Comparison of ENCODE assay signal across 13 cellular contexts in genomic region chr1:1857096-1857703, GRCh38. TPM values are rescaled to one million over a fixed set of nuclear protein-coding genes. Genes with fewer than 3 reads are reported as not detected.
DNase-seq lines count a peak whose midpoint lies in the region; ATAC-seq, FAIRE-seq and TF ChIP-seq lines count a peak whose summit lies in the region.
"Had no signal": no experiment of that assay in that cellular context is flagged by ENCODE, and none has a peak within 500 bp of the region (broad histone marks: within the 10 kb centered on the region; RNA-seq: fewer than 3 reads in every experiment).

No MANE protein-coding gene starts in this region.

- peaks cover 30% of the 10 kb centered on the region for H4K20me1 ChIP-seq in SU-DHL-6 (ENCODE audit: low read depth, low read length)

- H2AFZ ChIP-seq in SU-DHL-6 (ENCODE audit: low read depth, low read length, severe bottlenecking) = no peak overlapping the region

- intact Hi-C loops in heart right ventricle (cut with DNase I) = loop anchor here in 5 of 10 donors (5.0 kb wide), 3 partner anchors 35 to 75 kb away; partner anchors contain the start of gene GNB1 (in 3 of the 5)
- intact Hi-C loops in ovary (cut with DNase I) = no loop called here
- intact Hi-C loops in kidney (cut with DNase I) = no loop called here

- no peaks in the 10 kb centered on the region for H3K36me3 ChIP-seq in SU-DHL-6 (ENCODE audit: low read length)
- peaks cover 0 to 8% (median 0%) of the 10 kb centered on the region in 9 donors for H3K36me3 ChIP-seq in heart right ventricle
- H3K36me3 ChIP-seq in small intestine (ENCODE audit: control insufficient read depth in 2 of 2, insufficient read depth in 2 of 2, low read length in 2 of 2) = no peaks in the 10 kb centered on the region
- no peaks in the 10 kb centered on the region for H3K36me3 ChIP-seq in ovary
- H3K36me3 ChIP-seq in kidney (ENCODE audit: control insufficient read depth in 1 of 2, insufficient read depth in 2 of 2, low read length in 2 of 2) = no peaks in the 10 kb centered on the region

- H3K27ac ChIP-seq in SU-DHL-6 (ENCODE audit: low read depth, low read length) = 0 out of 2 replicates have a peak overlapping the region, but pooled peaks have one; percentile 11
- H3K27ac ChIP-seq in heart right ventricle = peak overlapping the region; percentile 12 to 87 (median 82)
- H3K27ac ChIP-seq in small intestine (ENCODE audit: low read depth in 1 of 2, low read length in 1 of 2) = peak overlapping the region; percentile 13 to 30
- H3K27ac ChIP-seq in ovary = no peak overlapping the region
- H3K27ac ChIP-seq in kidney (ENCODE audit: low read depth in 2 of 2, low read length in 2 of 2) = peak overlapping the region in 1 of 2 donors; percentile 7

- peaks cover 29 to 96% (median 81%) of the 10 kb centered on the region in 9 donors for H3K4me1 ChIP-seq in heart right ventricle
- H3K4me1 ChIP-seq in small intestine (ENCODE audit: control insufficient read depth in 2 of 2, insufficient read depth in 1 of 2, low read depth in 1 of 2, low read length in 1 of 2) = peaks cover 11 to 17% of the 10 kb centered on the region in 2 donors
- H3K4me1 ChIP-seq in ovary (ENCODE audit: insufficient read depth) = peaks cover 27% of the 10 kb centered on the region
- peaks cover 25 to 27% of the 10 kb centered on the region in 2 donors for H3K4me1 ChIP-seq in kidney (ENCODE audit: control insufficient read depth in 1 of 2, insufficient read depth in 1 of 2, low read depth in 1 of 2, low read length in 2 of 2)

- TF ChIP-seq CTCF in SU-DHL-6 (IDR thresholded peaks at IDR 0.05; ENCODE audit: insufficient read depth, low read length, poor library complexity, severe bottlenecking) (no peak), heart right ventricle (IDR thresholded peaks at IDR 0.05) (no peak), ovary (IDR thresholded peaks at IDR 0.05) (no peak), kidney (IDR thresholded peaks at IDR 0.05; ENCODE audit: borderline replicate concordance, extremely low read depth, insufficient read depth) (no peak)

- H3K9me2 ChIP-seq in SU-DHL-6 (replicated peaks; ENCODE audit: insufficient read depth, low read length) = no peaks in the 10 kb centered on the region

- no peak for FAIRE-seq in small intestine (lab: Jason Lieb, UNC)
- FAIRE-seq in kidney (lab: Jason Lieb, UNC) = no peak

- peak; percentile 54 for DNase-seq in G401 (ENCODE audit: low spot score)
- DNase-seq in heart right ventricle = no peak
- DNase-seq in small intestine = peak; percentile 61
- DNase-seq in ovary = no peak
- DNase-seq in kidney = no peak
- DNase-seq in T1000 (lab: John Stamatoyannopoulos, UW) = no peak
- no peak for DNase-seq in NCI-H774 (lab: John Stamatoyannopoulos, UW)
- DNase-seq: activated CD4-positive, alpha-beta T cell treated with anti-CD3 and anti-CD28 coated beads, Interleukin-2, amount 10 ng/mL, durations not matched to agents 24 days and 14 days; body of pancreas; DMS79; NCI-H187 treated with DMSO at 0.1 percent for 48 hours had no signal

- peak in 2 of 8 donors; percentile 18 to 55 for ATAC-seq in heart right ventricle
- ATAC-seq: body of pancreas had no signal

- WGBS in heart right ventricle, 2 donors = 41 to 50% methylated on average over 4 of the region's 4 CpGs
- 57 to 62% (median 57%) methylated on average over 4 of the region's 4 CpGs for WGBS in small intestine, 3 donors
- 63 to 74% (median 63%) methylated on average over 4 of the region's 4 CpGs for WGBS in ovary, 3 donors

- H3K9me3 ChIP-seq in SU-DHL-6 (ENCODE audit: insufficient read depth, low read length) (no peaks in the 10 kb centered on the region), heart right ventricle (no peaks in the 10 kb centered on the region), small intestine (ENCODE audit: control insufficient read depth, low read depth) (no peaks in the 10 kb centered on the region), ovary (no peaks in the 10 kb centered on the region), kidney (ENCODE audit: control insufficient read depth in 1 of 2, low read length in 2 of 2) (no peaks in the 10 kb centered on the region)
- H3K9me3 ChIP-seq: body of pancreas had no signal

- no peak for TF ChIP-seq EP300 in ovary (IDR thresholded peaks at IDR 0.05)

- H3K79me2 ChIP-seq in SU-DHL-6 (ENCODE audit: insufficient read depth, low read length) = peaks cover 100% of the 10 kb centered on the region

- H3K4me2 ChIP-seq in SU-DHL-6 (ENCODE audit: low read depth, low read length, poor library complexity, severe bottlenecking) = no peak overlapping the region

- no peak overlapping the region for H3K4me3 ChIP-seq in SU-DHL-6 (ENCODE audit: insufficient read depth, low read length, poor library complexity, severe bottlenecking)
- no peak overlapping the region for H3K4me3 ChIP-seq in heart right ventricle
- H3K4me3 ChIP-seq in small intestine (ENCODE audit: low read depth in 1 of 2, low read length in 2 of 2) = no peak overlapping the region
- H3K4me3 ChIP-seq in ovary = no peak overlapping the region
- H3K4me3 ChIP-seq in kidney (ENCODE audit: low read length in 2 of 2) = no peak overlapping the region
- H3K4me3 ChIP-seq: body of pancreas had no signal

- TF ChIP-seq POLR2A in ovary (IDR thresholded peaks at IDR 0.05) = no peak

- H3F3A ChIP-seq in SU-DHL-6 (ENCODE audit: insufficient read depth) = peaks cover 14% of the 10 kb centered on the region

- in situ Hi-C loops in G401 (cut with HindIII; ENCODE audit: low sequenced_read_pairs) = no loop called here

- H3K27me3 ChIP-seq in SU-DHL-6 (ENCODE audit: low read length) (no peaks in the 10 kb centered on the region), heart right ventricle (no peaks in the 10 kb centered on the region), small intestine (ENCODE audit: control insufficient read depth in 2 of 2, insufficient read depth in 2 of 2, low read length in 2 of 2) (no peaks in the 10 kb centered on the region), ovary (no peaks in the 10 kb centered on the region)
- H3K27me3 ChIP-seq: body of pancreas had no signal

- no peak overlapping the region for H3K9ac ChIP-seq in SU-DHL-6 (ENCODE audit: low read length)
- H3K9ac ChIP-seq in kidney (ENCODE audit: low read length in 2 of 2) = no peak overlapping the region

RNA-seq across cellular contexts. Expression of gene GNB1, which starts 33.7 kb away (rescaled TPM):
- 306 and 351 TPM in 2 replicates for total RNA-seq in G401 (2014; rRNA removed; shearing (Covaris generic))
- 100 to 1,000 TPM; 139 to 228 (median 174) TPM for total RNA-seq in heart right ventricle
- polyA plus RNA-seq in heart right ventricle = 100 to 1,000 TPM in 1 of 2 donors, 10 to 100 TPM in 1; 64.9 to 109 TPM
- 100 to 1,000 TPM; 169 to 214 (median 175) TPM for polyA plus RNA-seq in small intestine
- total RNA-seq in ovary = 100 to 1,000 TPM in 6 of 7 donors, 10 to 100 TPM in 1; 92.9 to 314 (median 255) TPM
- polyA plus RNA-seq in ovary = 100 to 1,000 TPM; 137 to 262 TPM
- total RNA-seq in kidney = 347 TPM
- 144 TPM for polyA plus RNA-seq in kidney (ENCODE audit: insufficient read depth, low read depth, low replicate concordance)

RNA-seq across cellular contexts. Expression of gene CALML6, which starts 57.9 kb away (rescaled TPM):
- total RNA-seq in G401 (2014; rRNA removed; shearing (Covaris generic)) = not detected in 2 replicates
- total RNA-seq in heart right ventricle (under 1 TPM in 2 of 10 donors, not detected in 8; 0.20 TPM), ovary (under 1 TPM in 6 of 7 donors, not detected in 1; 0.10 to 0.43 (median 0.14) TPM), kidney (0.13 TPM)
- polyA plus RNA-seq in heart right ventricle (under 1 TPM; 0.09 to 0.88 TPM), small intestine (under 1 TPM in 1 of 3 donors, not detected in 2; 0.18 TPM), ovary (under 1 TPM in 1 of 2 donors, not detected in 1; 0.04 TPM), kidney (ENCODE audit: insufficient read depth, low read depth, low replicate concordance) (1.2 TPM)
- total RNA-seq: activated CD4-positive, alpha-beta T cell treated with anti-CD3 and anti-CD28 coated beads, Interleukin-2, amount 10 ng/mL, durations not matched to agents 24 days and 14 days; RPMI7951 had no signal

Comparison
In these comparisons a context has a peak if more than half of its experiments do, and no peak if none do; other contexts are left out.
1. DNase-seq: peak in G401 (single experiment) and small intestine (single experiment); none in heart right ventricle (0 of 2), ovary (0 of 5), kidney (single experiment), T1000 (single experiment) and NCI-H774 (single experiment).
2. H3K27ac ChIP-seq: peak in SU-DHL-6 (single experiment), heart right ventricle (10 of 10) and small intestine (2 of 2); none in ovary (0 of 2).